ENCODE assay signal across 24 cellular contexts in genomic region chr17:76884995-76885896, GRCh38. TPM values are rescaled to one million over a fixed set of nuclear protein-coding genes. Genes with fewer than 3 reads are reported as not detected.
DNase-seq lines count a peak whose midpoint lies in the region; ATAC-seq and TF ChIP-seq lines count a peak whose summit lies in the region.
"Had no signal": no experiment of that assay in that cellular context is flagged by ENCODE, and none has a peak within 500 bp of the region (broad histone marks: within the 10 kb centered on the region; RNA-seq: fewer than 3 reads in every experiment).

No MANE protein-coding gene starts in this region.

- H3K4me3 Mint-ChIP-seq in brain = no peak overlapping the region
- H3K4me3 Mint-ChIP-seq in nephron progenitor cell = peak overlapping the region; percentile 47
- no peak overlapping the region for H3K4me3 Mint-ChIP-seq in MCF 10A (ENCODE audit: unreplicated experiment)
- H3K4me3 Mint-ChIP-seq: activated naive CD8-positive, alpha-beta T cell; CD4-positive, CD25-positive, alpha-beta regulatory T cell; central memory CD8-positive, alpha-beta T cell; T-helper 17 cell had no signal

- peaks cover 29% of the 10 kb centered on the region for H3K4me1 Mint-ChIP-seq in brain
- peaks cover 46% of the 10 kb centered on the region for H3K4me1 Mint-ChIP-seq in nephron progenitor cell
- no peaks in the 10 kb centered on the region for H3K4me1 Mint-ChIP-seq in MCF 10A (ENCODE audit: insufficient read depth, unreplicated experiment)
- H3K4me1 Mint-ChIP-seq: CD4-positive, CD25-positive, alpha-beta regulatory T cell; central memory CD8-positive, alpha-beta T cell; T-helper 17 cell had no signal

- BruUV-seq in MCF 10A (replicated peaks; lab: Mats Ljungman, UMichigan) = no TSS peak

- H3K27me3 ChIP-seq in H7 (ENCODE audit: control insufficient read depth, insufficient read depth, low read length) = no peaks in the 10 kb centered on the region
- H3K27me3 ChIP-seq: ascending aorta, thyroid gland had no signal

- H3K9me3 Mint-ChIP-seq in brain (no peaks in the 10 kb centered on the region), nephron progenitor cell (no peaks in the 10 kb centered on the region), MCF 10A (ENCODE audit: unreplicated experiment) (no peaks in the 10 kb centered on the region)
- H3K9me3 Mint-ChIP-seq: CD4-positive, CD25-positive, alpha-beta regulatory T cell; central memory CD8-positive, alpha-beta T cell had no signal

- H3K27me3 Mint-ChIP-seq in brain = no peaks in the 10 kb centered on the region
- peaks cover 18% of the 10 kb centered on the region for H3K27me3 Mint-ChIP-seq in nephron progenitor cell (ENCODE audit: low read depth, poor library complexity)
- H3K27me3 Mint-ChIP-seq in MCF 10A (ENCODE audit: insufficient read depth, unreplicated experiment) = no peaks in the 10 kb centered on the region
- H3K27me3 Mint-ChIP-seq: activated naive CD8-positive, alpha-beta T cell; CD4-positive, CD25-positive, alpha-beta regulatory T cell had no signal

- H3K27ac Mint-ChIP-seq in brain (peak overlapping the region in 3 of 5 experiments; percentile 38 to 88 (median 84)), nephron progenitor cell (peak overlapping the region; percentile 89), MCF 10A (ENCODE audit: low read depth, unreplicated experiment) (no peak overlapping the region)
- H3K27ac Mint-ChIP-seq: activated naive CD8-positive, alpha-beta T cell; T-helper 17 cell had no signal

- H3K4me3 ChIP-seq in H7 (ENCODE audit: insufficient read depth, low read depth, low read length) = no peak overlapping the region
- H3K4me3 ChIP-seq: ascending aorta, thyroid gland had no signal

- H3K36me3 ChIP-seq in H7 (replicated peaks; ENCODE audit: control insufficient read depth, insufficient read depth, low read length) = no peaks in the 10 kb centered on the region
- H3K36me3 ChIP-seq: ascending aorta, thyroid gland had no signal

- CTCF ChIA-PET in MCF 10A (lab: Yijun Ruan, JAX) = interaction anchor here (0.7 to 0.8 kb wide), 2 partner anchors 17 to 172 kb away, joined by 3 to 5 read pairs; partner anchors contain the start of gene MGAT5B

- peaks cover 18% of the 10 kb centered on the region for H3K36me3 Mint-ChIP-seq in brain
- no peaks in the 10 kb centered on the region for H3K36me3 Mint-ChIP-seq in nephron progenitor cell (ENCODE audit: low read depth)
- H3K36me3 Mint-ChIP-seq in MCF 10A (ENCODE audit: insufficient read depth, unreplicated experiment) = peaks cover 5% of the 10 kb centered on the region
- H3K36me3 Mint-ChIP-seq: activated naive CD8-positive, alpha-beta T cell; CD4-positive, CD25-positive, alpha-beta regulatory T cell had no signal

- peak; percentile 88 for DNase-seq in H7
- DNase-seq in NCI-H2107 (lab: John Stamatoyannopoulos, UW) = peak; percentile 42
- peak; percentile 64 for DNase-seq in nephron progenitor cell
- no peak for DNase-seq in NCI-H748 treated with DMSO at 0.1 percent for 48 hours (lab: John Stamatoyannopoulos, UW)
- no peak for DNase-seq in superior temporal gyrus (ENCODE audit: extremely low spot score)
- no peak for DNase-seq in MCF 10A (ENCODE audit: unreplicated experiment)
- DNase-seq: activated CD4-positive, alpha-beta T cell treated with anti-CD3 and anti-CD28 coated beads, Interleukin-2, amount 50 U/mL, for 1 hour; CD4-positive, CD25-positive, alpha-beta regulatory T cell; foreskin keratinocyte; hippocampal formation; kidney glomerular epithelial cell; NCI-H1436; NK-92 treated with Interleukin-12 subunit alpha and Interleukin-12 subunit beta, amount 100 ng/mL, for 24 hours; nucleus accumbens; stimulated activated CD4-positive, alpha-beta T cell treated with anti-CD3 and anti-CD28 coated beads, Interleukin-4, amount 100 ng/mL, for 1 hour; stimulated activated naive CD4-positive, alpha-beta T cell treated with Interleukin-2 at 50 U/mL for 16 hours; T-helper 17 cell; thyroid gland had no signal

- no peak for ATAC-seq in HG03354 (IDR thresholded peaks at IDR 0.05; ENCODE audit: poor library complexity, severe bottlenecking, unreplicated experiment)
- ATAC-seq: foreskin keratinocyte, Panc1, T-helper 17 cell had no signal

- TF ChIP-seq CTCF in brain (conservative IDR thresholded peaks at IDR 0.05) (no peak), nephron progenitor cell (IDR thresholded peaks at IDR 0.05) (no peak), MCF 10A (IDR thresholded peaks at IDR 0.05; ENCODE audit: unreplicated experiment) (no peak)

- intact Hi-C loops in MCF 10A (cut with micrococcal nuclease) = no loop called here

- POLR2A ChIA-PET in MCF 10A (lab: Yijun Ruan, JAX) = interaction anchor here (0.6 kb wide), 1 partner anchor 402 kb away, joined by 4 read pairs; no protein-coding TSS in a partner anchor

RNA-seq across cellular contexts. Expression of gene MGAT5B, which starts 17.0 kb away (rescaled TPM):
- 3.7 and 4.2 TPM in 2 replicates for total RNA-seq in H7 (2014; rRNA removed; shearing (Covaris generic))
- polyA plus RNA-seq in brain (ENCODE audit: insufficient read depth, low read depth, low replicate concordance) = 46.3 TPM
- 1.3 and 1.7 TPM in 2 replicates for total RNA-seq in MCF 10A (2022)
- total RNA-seq: ascending aorta; CD4-positive, CD25-positive, alpha-beta regulatory T cell had no signal
- polyA plus RNA-seq: CD4-positive, CD25-positive, alpha-beta regulatory T cell had no signal

Comparison
In these comparisons a context has a peak if more than half of its experiments do, and no peak if none do; other contexts are left out.
1. DNase-seq: peak in H7 (single experiment), NCI-H2107 (single experiment) and nephron progenitor cell (single experiment); none in NCI-H748 treated with DMSO at 0.1 percent for 48 hours (single experiment), superior temporal gyrus (single experiment) and MCF 10A (single experiment).